ENCODE assay signal across 22 cellular contexts in the genomic region with DNA sequence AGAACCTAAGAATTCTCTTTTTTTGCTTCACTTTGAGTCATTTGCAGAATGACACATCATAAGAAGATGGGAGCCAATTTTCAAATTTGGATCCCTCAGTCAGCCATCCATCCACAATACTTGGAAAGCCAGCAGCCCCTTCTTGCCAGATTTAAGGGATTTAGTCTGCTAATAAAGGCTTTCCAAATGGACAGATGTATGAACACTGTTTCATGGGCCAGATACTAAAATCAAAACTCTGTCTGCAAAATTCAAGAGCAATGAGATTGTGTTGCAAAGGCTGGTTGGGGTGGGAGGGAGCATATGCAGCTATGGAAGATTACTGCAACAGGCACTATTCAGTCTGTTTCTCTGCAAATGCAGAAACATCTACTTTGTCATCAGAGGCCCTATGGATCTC. TPM values are rescaled to one million over a fixed set of nuclear protein-coding genes. Genes with fewer than 3 reads are reported as not detected.
"Had no signal": no experiment of that assay in that cellular context is flagged by ENCODE, and none has a peak within 500 bp of the region (broad histone marks: within the 10 kb centered on the region; RNA-seq: fewer than 3 reads in every experiment).

No MANE protein-coding gene starts in this region.

- DNase-seq: effector memory CD4-positive, alpha-beta T cell; foreskin keratinocyte; immature natural killer cell; kidney; left cardiac atrium; left ventricle myocardium inferior; mesenchymal stem cell; naive thymus-derived CD4-positive, alpha-beta T cell; nephron progenitor cell; right cardiac atrium; small intestine; stimulated activated CD4-positive, alpha-beta T cell treated with anti-CD3 and anti-CD28 coated beads, Interleukin-12 subunit alpha, Interleukin-12 subunit beta, amount 100 ng/mL, for 4 hours; stimulated activated naive CD4-positive, alpha-beta T cell; stomach; trophoblast cell had no signal

- H3K4me3 ChIP-seq: coronary artery, left ventricle myocardium inferior, lung, stomach had no signal

- ATAC-seq: esophagus mucosa; foreskin keratinocyte; naive thymus-derived CD4-positive, alpha-beta T cell; right cardiac atrium had no signal

- H3K4me1 ChIP-seq: foreskin keratinocyte, left ventricle myocardium inferior, stomach had no signal

- H3K36me3 ChIP-seq: left ventricle myocardium inferior, stomach had no signal

- H3K9me3 ChIP-seq: left ventricle myocardium inferior, stomach had no signal

- H3K27ac ChIP-seq: coronary artery, foreskin keratinocyte, left ventricle myocardium inferior, stomach had no signal

- H3K27me3 ChIP-seq: foreskin keratinocyte, stomach had no signal

RNA-seq across cellular contexts. Expression of a gene that starts 37.7 kb away (rescaled TPM):
- total RNA-seq: chondrocyte; dermis microvascular lymphatic vessel endothelial cell; esophagus mucosa; foreskin keratinocyte; left cardiac atrium; left ventricle myocardium inferior; mononuclear cell; naive thymus-derived CD4-positive, alpha-beta T cell; osteoblast had no signal
- polyA plus RNA-seq: foreskin keratinocyte, lung had no signal
